Comparison of ENCODE assay signal across 8 cellular contexts in genomic region chr5:69416180-69416579, GRCh38. TPM values are rescaled to one million over a fixed set of nuclear protein-coding genes. Genes with fewer than 3 reads are reported as not detected.
DNase-seq lines count a peak whose midpoint lies in the region; ATAC-seq, FAIRE-seq and TF ChIP-seq lines count a peak whose summit lies in the region.
"Had no signal": no experiment of that assay in that cellular context is flagged by ENCODE, and none has a peak within 500 bp of the region (broad histone marks: within the 10 kb centered on the region; RNA-seq: fewer than 3 reads in every experiment).

No MANE protein-coding gene starts in this region.

- TF ChIP-seq CTCF in epithelial cell of esophagus (IDR thresholded peaks at IDR 0.05; ENCODE audit: insufficient read depth, low read depth, low read length, missing control alignments), result no peak

- H3K9me3 Mint-ChIP-seq in activated T-cell treated with anti-CD3 and anti-CD28 coated beads, Interleukin-2, amount 50 U/mL, for 4 hours, result no peaks in the 10 kb centered on the region

- no peak for DNase-seq in activated T-cell treated with anti-CD3 and anti-CD28 coated beads, Interleukin-2, amount 50 U/mL, for 4 hours
- DNase-seq in activated T-cell treated with anti-CD3 and anti-CD28 coated beads for 4 hours, result no peak
- peak; percentile 20 for DNase-seq in epithelial cell of esophagus (ENCODE audit: low read depth)
- peak; percentile 24 for DNase-seq in small intestine
- no peak for DNase-seq in SK-N-DZ (ENCODE audit: low spot score)
- DNase-seq in NCI-H1930 (lab: John Stamatoyannopoulos, UW), result no peak
- DNase-seq: AML-193, NCI-H524 treated with DMSO at 0.1 percent for 48 hours had no signal

- H3K36me3 ChIP-seq in small intestine (ENCODE audit: control insufficient read depth in 2 of 2, insufficient read depth in 2 of 2, low read length in 2 of 2), result peaks cover 4 to 8% of the 10 kb centered on the region in 2 donors

- peak overlapping the region; percentile 67 for H3K4me3 Mint-ChIP-seq in activated T-cell treated with anti-CD3 and anti-CD28 coated beads, Interleukin-2, amount 50 U/mL, for 4 hours

- ATAC-seq in activated T-cell treated with anti-CD3 and anti-CD28 coated beads, Interleukin-2, amount 50 U/mL, for 4 hours, result no peak

- peak overlapping the region in 1 of 2 donors; percentile 37 for H3K27ac ChIP-seq in small intestine (ENCODE audit: low read depth in 1 of 2, low read length in 1 of 2)

- H3K4me3 ChIP-seq in epithelial cell of esophagus (ENCODE audit: low read length), result peak overlapping the region; percentile 82
- peak overlapping the region in 1 of 2 donors; percentile 65 for H3K4me3 ChIP-seq in small intestine (ENCODE audit: low read depth in 1 of 2, low read length in 2 of 2)

- H3K36me3 Mint-ChIP-seq in activated T-cell treated with anti-CD3 and anti-CD28 coated beads, Interleukin-2, amount 50 U/mL, for 4 hours (ENCODE audit: insufficient read depth), result peaks cover 13% of the 10 kb centered on the region

- no peak for FAIRE-seq in small intestine (lab: Jason Lieb, UNC)

- H3K27me3 Mint-ChIP-seq in activated T-cell treated with anti-CD3 and anti-CD28 coated beads, Interleukin-2, amount 50 U/mL, for 4 hours (ENCODE audit: low read depth), result no peaks in the 10 kb centered on the region

- peaks cover 13% of the 10 kb centered on the region for H3K4me1 Mint-ChIP-seq in activated T-cell treated with anti-CD3 and anti-CD28 coated beads, Interleukin-2, amount 50 U/mL, for 4 hours (ENCODE audit: low read depth)

- H3K4me1 ChIP-seq in small intestine (ENCODE audit: control insufficient read depth in 2 of 2, insufficient read depth in 1 of 2, low read depth in 1 of 2, low read length in 1 of 2), result peaks cover 0 to 3% of the 10 kb centered on the region in 2 donors

- WGBS in small intestine, 3 donors, result 18 to 68% (median 41%) methylated on average over 6 of the region's 6 CpGs

- no peaks in the 10 kb centered on the region for H3K27me3 ChIP-seq in small intestine (ENCODE audit: control insufficient read depth in 2 of 2, insufficient read depth in 2 of 2, low read length in 2 of 2)

- H3K9me3 ChIP-seq in small intestine (ENCODE audit: control insufficient read depth, low read depth), result no peaks in the 10 kb centered on the region

RNA-seq across cellular contexts. Expression of gene MARVELD2, which starts 1.3 kb away (rescaled TPM):
- under 1 TPM; 0.46 to 0.53 (median 0.48) TPM for total RNA-seq in activated T-cell treated with anti-CD3 and anti-CD28 coated beads, Interleukin-2, amount 50 U/mL, for 4 hours
- 10 to 100 TPM in 1 of 3 donors, 1 to 10 TPM in 2; 6.2 to 11.7 (median 7.2) TPM for polyA plus RNA-seq in small intestine
- polyA plus RNA-seq in SK-N-DZ (2014; cell fraction: cytosol; rRNA removed), result 0.08 TPM in 1 of 2 replicates, not detected in the other
- polyA plus RNA-seq in SK-N-DZ (2014; cell fraction: nucleus; rRNA removed), result 0.44 TPM in 1 of 2 replicates, not detected in the other

RNA-seq across cellular contexts. Expression of gene RAD17, which starts 46.6 kb away (rescaled TPM):
- 10 to 100 TPM; 19.9 to 25.1 (median 24.7) TPM for total RNA-seq in activated T-cell treated with anti-CD3 and anti-CD28 coated beads, Interleukin-2, amount 50 U/mL, for 4 hours
- polyA plus RNA-seq in small intestine, result 10 to 100 TPM; 12.6 to 15.9 (median 14.1) TPM
- polyA plus RNA-seq in SK-N-DZ (2014; cell fraction: cytosol; rRNA removed), result 36.4 and 38.3 TPM in 2 replicates
- polyA plus RNA-seq in SK-N-DZ (2014; cell fraction: nucleus; rRNA removed), result 45.7 and 48.0 TPM in 2 replicates

RNA-seq across cellular contexts. Expression of gene AK6, which starts 46.9 kb away (rescaled TPM):
- 100 to 1,000 TPM; 126 to 145 (median 135) TPM for total RNA-seq in activated T-cell treated with anti-CD3 and anti-CD28 coated beads, Interleukin-2, amount 50 U/mL, for 4 hours
- 10 to 100 TPM; 39.5 to 57.6 (median 47.0) TPM for polyA plus RNA-seq in small intestine
- 24.4 and 35.3 TPM in 2 replicates for polyA plus RNA-seq in SK-N-DZ (2014; cell fraction: cytosol; rRNA removed)
- polyA plus RNA-seq in SK-N-DZ (2014; cell fraction: nucleus; rRNA removed), result 33.4 and 42.2 TPM in 2 replicates

RNA-seq across cellular contexts. Expression of gene TAF9, which starts 46.9 kb away (rescaled TPM):
- 100 to 1,000 TPM in 1 of 3 donors, 10 to 100 TPM in 2; 78.7 to 111 (median 91.4) TPM for total RNA-seq in activated T-cell treated with anti-CD3 and anti-CD28 coated beads, Interleukin-2, amount 50 U/mL, for 4 hours
- polyA plus RNA-seq in small intestine, result 10 to 100 TPM; 56.4 to 70.3 (median 60.3) TPM
- polyA plus RNA-seq in SK-N-DZ (2014; cell fraction: cytosol; rRNA removed), result 88.7 and 120 TPM in 2 replicates
- polyA plus RNA-seq in SK-N-DZ (2014; cell fraction: nucleus; rRNA removed), result 67.1 and 71.8 TPM in 2 replicates

Comparison
In these comparisons a context has a peak if more than half of its experiments do, and no peak if none do; other contexts are left out.
1. DNase-seq: peak in epithelial cell of esophagus (single experiment) and small intestine (single experiment); none in activated T-cell treated with anti-CD3 and anti-CD28 coated beads, Interleukin-2, amount 50 U/mL, for 4 hours (single experiment), activated T-cell treated with anti-CD3 and anti-CD28 coated beads for 4 hours (single experiment), SK-N-DZ (single experiment) and NCI-H1930 (0 of 2).